ENCODE assay signal across 1 cellular context in the genomic region with DNA sequence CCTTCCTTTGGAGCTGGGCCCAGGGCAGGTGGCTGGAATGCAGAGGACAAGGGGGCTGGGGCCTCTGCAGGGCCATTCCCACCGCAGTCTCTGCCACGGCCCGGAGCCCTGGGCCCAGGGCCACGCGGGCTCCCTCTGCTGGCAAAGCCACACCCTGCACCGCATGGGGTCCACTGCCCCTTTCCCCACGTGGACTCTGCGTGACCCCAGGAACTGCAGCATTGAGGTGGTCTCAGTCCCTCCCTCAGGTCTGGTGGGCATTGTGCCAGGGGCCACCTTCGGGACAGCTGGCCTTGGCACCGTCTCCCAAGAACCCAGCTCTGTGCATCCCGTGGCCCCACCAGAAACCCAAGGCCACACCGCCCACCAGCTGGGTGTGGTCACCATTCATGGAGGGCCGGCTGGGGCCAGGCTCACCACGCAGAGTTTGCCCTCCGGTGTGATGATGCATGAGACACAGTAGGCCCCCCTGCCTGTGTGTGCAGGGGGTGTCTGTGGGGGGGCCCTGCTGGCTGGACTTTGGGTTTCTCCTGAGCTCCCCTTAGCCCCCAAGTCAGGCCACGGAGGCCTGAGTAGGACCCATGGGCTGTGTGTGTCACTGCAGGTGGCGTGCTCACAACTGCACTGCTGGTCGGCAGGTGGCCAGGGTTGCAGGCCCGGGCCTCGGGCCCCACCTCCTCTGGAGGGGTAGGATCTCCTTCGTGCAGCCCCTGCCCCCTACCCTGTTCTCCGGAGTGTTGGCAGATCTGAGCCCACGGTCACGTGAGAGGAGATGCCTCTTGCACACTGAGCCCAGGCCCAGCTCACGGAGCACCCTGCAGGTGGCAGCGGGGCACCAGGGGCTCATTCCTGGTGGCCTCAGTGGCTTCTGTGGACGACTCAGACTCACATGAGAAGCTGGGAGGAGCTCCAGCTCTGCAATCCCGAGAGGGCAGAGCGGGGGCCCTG.
TF ChIP-seq lines count a peak whose summit lies in the region.

No MANE protein-coding gene starts in this region.

TF ChIP-seq in HepG2, 621 proteins besides CTCF, POLR2A, EP300 and RAD21 (continued from another document and continues in another):
- TF ChIP-seq SIX1 (CRISPR knock-in tag; IDR thresholded peaks at IDR 0.05; ENCODE audit: borderline replicate concordance) (no peak), NFATC3 (CRISPR knock-in tag; IDR thresholded peaks at IDR 0.05) (0 out of 2 replicates have a peak, but pooled peaks have one; percentile 54), SOX13 (IDR thresholded peaks at IDR 0.05) (no peak), SOX13 (CRISPR knock-in tag; conservative IDR thresholded peaks at IDR 0.05 in 1 of 2, IDR thresholded peaks at IDR 0.05 in 1 of 2) (no peak), CREBL2 (CRISPR knock-in tag; IDR thresholded peaks at IDR 0.05; ENCODE audit: borderline replicate concordance) (no peak), NFKB2 (CRISPR knock-in tag; IDR thresholded peaks at IDR 0.05; ENCODE audit: borderline replicate concordance) (no peak), TAF15 (IDR thresholded peaks at IDR 0.05; ENCODE audit: low read depth, low read length, poor library complexity, severe bottlenecking) (no peak), ZNF609 (CRISPR knock-in tag; IDR thresholded peaks at IDR 0.05; ENCODE audit: borderline replicate concordance) (0 out of 2 replicates have a peak, but pooled peaks have one; percentile 74), JUN (CRISPR knock-in tag; IDR thresholded peaks at IDR 0.05) (no peak), BCL3 (CRISPR knock-in tag; IDR thresholded peaks at IDR 0.05) (no peak), ZIK1 (CRISPR knock-in tag; IDR thresholded peaks at IDR 0.05; ENCODE audit: borderline replicate concordance, low read depth) (no peak), POLR2AphosphoS5 (IDR thresholded peaks at IDR 0.05; ENCODE audit: low read depth, low read length) (no peak; the same call in 1 of the 2 replicates), SNAI1 (CRISPR knock-in tag; IDR thresholded peaks at IDR 0.05; ENCODE audit: borderline replicate concordance) (no peak), ZNF260 (CRISPR knock-in tag; IDR thresholded peaks at IDR 0.05; ENCODE audit: borderline replicate concordance, low read depth) (no peak), PHF5A (CRISPR knock-in tag; IDR thresholded peaks at IDR 0.05; ENCODE audit: low read depth, unreplicated experiment) (no peak), SP2 (CRISPR knock-in tag; IDR thresholded peaks at IDR 0.05) (peak; percentile 42; the same call in 1 of the 2 replicates), ZNF337 (CRISPR knock-in tag; IDR thresholded peaks at IDR 0.05; ENCODE audit: borderline replicate concordance, low read depth) (no peak), ELK4 (CRISPR knock-in tag; IDR thresholded peaks at IDR 0.05; ENCODE audit: borderline replicate concordance) (no peak), ATAD3A (CRISPR knock-in tag; IDR thresholded peaks at IDR 0.05) (no peak), ZNF101 (CRISPR knock-in tag; IDR thresholded peaks at IDR 0.05; ENCODE audit: borderline replicate concordance, low read depth) (no peak), CREM (IDR thresholded peaks at IDR 0.05) (no peak), CREM (CRISPR knock-in tag; IDR thresholded peaks at IDR 0.05) (no peak), BCL6 (CRISPR knock-in tag; IDR thresholded peaks at IDR 0.05) (peak; percentile 59), MYPOP (CRISPR knock-in tag; IDR thresholded peaks at IDR 0.05) (0 out of 2 replicates have a peak, but pooled peaks have one; percentile 31), ZBTB7A (CRISPR knock-in tag; IDR thresholded peaks at IDR 0.05) (peak; percentile 86), NFE2L1 (CRISPR knock-in tag; IDR thresholded peaks at IDR 0.05; ENCODE audit: borderline replicate concordance) (0 out of 2 replicates have a peak, but pooled peaks have one; percentile 54), ZSCAN12 (CRISPR knock-in tag; IDR thresholded peaks at IDR 0.05) (no peak), ZNF558 (CRISPR knock-in tag; IDR thresholded peaks at IDR 0.05; ENCODE audit: borderline replicate concordance) (peak; percentile 32; the same call in 1 of the 2 replicates), PBX3 (CRISPR knock-in tag; IDR thresholded peaks at IDR 0.05; ENCODE audit: borderline replicate concordance) (no peak), MED13 (CRISPR knock-in tag; IDR thresholded peaks at IDR 0.05) (0 out of 2 replicates have a peak, but pooled peaks have one; percentile 36), FOXM1 (CRISPR knock-in tag; IDR thresholded peaks at IDR 0.05) (no peak), ZNF530 (CRISPR knock-in tag; IDR thresholded peaks at IDR 0.05; ENCODE audit: low read depth) (no peak), KLF11 (CRISPR knock-in tag; IDR thresholded peaks at IDR 0.05) (no peak), SCMH1 (CRISPR knock-in tag; IDR thresholded peaks at IDR 0.05; ENCODE audit: borderline replicate concordance) (no peak), ZSCAN25 (CRISPR knock-in tag; IDR thresholded peaks at IDR 0.05) (peak; percentile 82)
- TF ChIP-seq, protein P1, sequence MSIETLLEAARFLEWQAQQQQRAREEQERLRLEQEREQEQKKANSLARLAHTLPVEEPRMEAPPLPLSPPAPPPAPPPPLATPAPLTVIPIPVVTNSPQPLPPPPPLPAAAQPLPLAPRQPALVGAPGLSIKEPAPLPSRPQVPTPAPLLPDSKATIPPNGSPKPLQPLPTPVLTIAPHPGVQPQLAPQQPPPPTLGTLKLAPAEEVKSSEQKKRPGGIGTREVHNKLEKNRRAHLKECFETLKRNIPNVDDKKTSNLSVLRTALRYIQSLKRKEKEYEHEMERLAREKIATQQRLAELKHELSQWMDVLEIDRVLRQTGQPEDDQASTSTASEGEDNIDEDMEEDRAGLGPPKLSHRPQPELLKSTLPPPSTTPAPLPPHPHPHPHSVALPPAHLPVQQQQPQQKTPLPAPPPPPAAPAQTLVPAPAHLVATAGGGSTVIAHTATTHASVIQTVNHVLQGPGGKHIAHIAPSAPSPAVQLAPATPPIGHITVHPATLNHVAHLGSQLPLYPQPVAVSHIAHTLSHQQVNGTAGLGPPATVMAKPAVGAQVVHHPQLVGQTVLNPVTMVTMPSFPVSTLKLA (IDR thresholded peaks at IDR 0.05), result peak; percentile 55
- TF ChIP-seq, protein P2, sequence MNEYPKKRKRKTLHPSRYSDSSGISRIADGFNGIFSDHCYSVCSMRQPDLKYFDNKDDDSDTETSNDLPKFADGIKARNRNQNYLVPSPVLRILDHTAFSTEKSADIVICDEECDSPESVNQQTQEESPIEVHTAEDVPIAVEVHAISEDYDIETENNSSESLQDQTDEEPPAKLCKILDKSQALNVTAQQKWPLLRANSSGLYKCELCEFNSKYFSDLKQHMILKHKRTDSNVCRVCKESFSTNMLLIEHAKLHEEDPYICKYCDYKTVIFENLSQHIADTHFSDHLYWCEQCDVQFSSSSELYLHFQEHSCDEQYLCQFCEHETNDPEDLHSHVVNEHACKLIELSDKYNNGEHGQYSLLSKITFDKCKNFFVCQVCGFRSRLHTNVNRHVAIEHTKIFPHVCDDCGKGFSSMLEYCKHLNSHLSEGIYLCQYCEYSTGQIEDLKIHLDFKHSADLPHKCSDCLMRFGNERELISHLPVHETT (CRISPR knock-in tag; conservative IDR thresholded peaks at IDR 0.05), result no peak; the same call in 1 of the 2 replicates
- TF ChIP-seq, protein P3, sequence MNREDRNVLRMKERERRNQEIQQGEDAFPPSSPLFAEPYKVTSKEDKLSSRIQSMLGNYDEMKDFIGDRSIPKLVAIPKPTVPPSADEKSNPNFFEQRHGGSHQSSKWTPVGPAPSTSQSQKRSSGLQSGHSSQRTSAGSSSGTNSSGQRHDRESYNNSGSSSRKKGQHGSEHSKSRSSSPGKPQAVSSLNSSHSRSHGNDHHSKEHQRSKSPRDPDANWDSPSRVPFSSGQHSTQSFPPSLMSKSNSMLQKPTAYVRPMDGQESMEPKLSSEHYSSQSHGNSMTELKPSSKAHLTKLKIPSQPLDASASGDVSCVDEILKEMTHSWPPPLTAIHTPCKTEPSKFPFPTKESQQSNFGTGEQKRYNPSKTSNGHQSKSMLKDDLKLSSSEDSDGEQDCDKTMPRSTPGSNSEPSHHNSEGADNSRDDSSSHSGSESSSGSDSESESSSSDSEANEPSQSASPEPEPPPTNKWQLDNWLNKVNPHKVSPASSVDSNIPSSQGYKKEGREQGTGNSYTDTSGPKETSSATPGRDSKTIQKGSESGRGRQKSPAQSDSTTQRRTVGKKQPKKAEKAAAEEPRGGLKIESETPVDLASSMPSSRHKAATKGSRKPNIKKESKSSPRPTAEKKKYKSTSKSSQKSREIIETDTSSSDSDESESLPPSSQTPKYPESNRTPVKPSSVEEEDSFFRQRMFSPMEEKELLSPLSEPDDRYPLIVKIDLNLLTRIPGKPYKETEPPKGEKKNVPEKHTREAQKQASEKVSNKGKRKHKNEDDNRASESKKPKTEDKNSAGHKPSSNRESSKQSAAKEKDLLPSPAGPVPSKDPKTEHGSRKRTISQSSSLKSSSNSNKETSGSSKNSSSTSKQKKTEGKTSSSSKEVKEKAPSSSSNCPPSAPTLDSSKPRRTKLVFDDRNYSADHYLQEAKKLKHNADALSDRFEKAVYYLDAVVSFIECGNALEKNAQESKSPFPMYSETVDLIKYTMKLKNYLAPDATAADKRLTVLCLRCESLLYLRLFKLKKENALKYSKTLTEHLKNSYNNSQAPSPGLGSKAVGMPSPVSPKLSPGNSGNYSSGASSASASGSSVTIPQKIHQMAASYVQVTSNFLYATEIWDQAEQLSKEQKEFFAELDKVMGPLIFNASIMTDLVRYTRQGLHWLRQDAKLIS (CRISPR knock-in tag; IDR thresholded peaks at IDR 0.05), result no peak
- TF ChIP-seq, protein P4, sequence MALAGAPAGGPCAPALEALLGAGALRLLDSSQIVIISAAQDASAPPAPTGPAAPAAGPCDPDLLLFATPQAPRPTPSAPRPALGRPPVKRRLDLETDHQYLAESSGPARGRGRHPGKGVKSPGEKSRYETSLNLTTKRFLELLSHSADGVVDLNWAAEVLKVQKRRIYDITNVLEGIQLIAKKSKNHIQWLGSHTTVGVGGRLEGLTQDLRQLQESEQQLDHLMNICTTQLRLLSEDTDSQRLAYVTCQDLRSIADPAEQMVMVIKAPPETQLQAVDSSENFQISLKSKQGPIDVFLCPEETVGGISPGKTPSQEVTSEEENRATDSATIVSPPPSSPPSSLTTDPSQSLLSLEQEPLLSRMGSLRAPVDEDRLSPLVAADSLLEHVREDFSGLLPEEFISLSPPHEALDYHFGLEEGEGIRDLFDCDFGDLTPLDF (CRISPR knock-in tag; IDR thresholded peaks at IDR 0.05), result no peak
